1 cellular context compared by ENCODE assay signal in genomic region chr22:23204125-23204488, GRCh38.
TF ChIP-seq lines count a peak whose summit lies in the region.

No MANE protein-coding gene starts in this region.

TF ChIP-seq in GM12878, 131 proteins besides CTCF, POLR2A, EP300 and RAD21:
- TF ChIP-seq GABPA (IDR thresholded peaks at IDR 0.05; ENCODE audit: low read depth) (no peak), SUZ12 (IDR thresholded peaks at IDR 0.05; ENCODE audit: unreplicated experiment) (no peak)
